ENCODE assay signal across 10 cellular contexts in genomic region chr10:22849077-22849810, GRCh38.
A peak's percentile ranks its signal among the peaks of the same experiment; 100 is the strongest.
DNase-seq lines count a peak whose midpoint lies in the region; ATAC-seq and TF ChIP-seq lines count a peak whose summit lies in the region.
"Had no signal": no experiment of that assay in that cellular context is flagged by ENCODE, and none has a peak within 500 bp of the region (broad histone marks: within the 10 kb centered on the region; RNA-seq: fewer than 3 reads in every experiment).

No MANE protein-coding gene starts in this region.

- no peaks in the 10 kb centered on the region for H3K9me3 Mint-ChIP-seq in stimulated activated effector memory CD8-positive, alpha-beta T cell treated with anti-CD3 and anti-CD28 coated beads, Interleukin-12 subunit alpha, Interleukin-12 subunit beta, amount 100 ng/mL, for 72 hours
- H3K9me3 Mint-ChIP-seq: activated T-cell treated with anti-CD3 and anti-CD28 coated beads, Interleukin-2, amount 50 U/mL, for 24 hours had no signal

- ATAC-seq in HG02970 (IDR thresholded peaks at IDR 0.05; ENCODE audit: low FRiP score, unreplicated experiment) = no peak
- ATAC-seq in stimulated activated effector memory CD8-positive, alpha-beta T cell treated with anti-CD3 and anti-CD28 coated beads, Interleukin-12 subunit alpha, Interleukin-12 subunit beta, amount 100 ng/mL, for 72 hours = no peak

- TF ChIP-seq CTCF in fibroblast of villous mesenchyme (IDR thresholded peaks at IDR 0.05; ENCODE audit: insufficient read depth, low read depth, low read length) = no peak

- H3K4me1 Mint-ChIP-seq in stimulated activated effector memory CD8-positive, alpha-beta T cell treated with anti-CD3 and anti-CD28 coated beads, Interleukin-12 subunit alpha, Interleukin-12 subunit beta, amount 100 ng/mL, for 72 hours = peaks cover 18% of the 10 kb centered on the region

- DNase-seq in AG08396 (ENCODE audit: low spot score) = peak; percentile 32
- DNase-seq in SK-MEL-5 (ENCODE audit: low read depth, low spot score) = peak; percentile 82
- DNase-seq in fibroblast of villous mesenchyme (ENCODE audit: low read depth) = peak; percentile 23
- DNase-seq in nucleus accumbens (lab: John Stamatoyannopoulos, UW) = peak in 55 of 56 donors; percentile 30 to 95 (median 88)
- DNase-seq in SK-N-DZ (ENCODE audit: low spot score) = no peak
- DNase-seq in stimulated activated effector memory CD8-positive, alpha-beta T cell treated with anti-CD3 and anti-CD28 coated beads, Interleukin-12 subunit alpha, Interleukin-12 subunit beta, amount 100 ng/mL, for 72 hours (ENCODE audit: low spot score in 2 of 2) = no peak
- DNase-seq in NCI-H2227 (lab: John Stamatoyannopoulos, UW; ENCODE audit: unreplicated experiment) = no peak
- DNase-seq: activated T-cell treated with anti-CD3 and anti-CD28 coated beads, Interleukin-2, amount 50 U/mL, for 24 hours; DND-41 had no signal

- in situ Hi-C loops in SK-MEL-5 (cut with HindIII; ENCODE audit: low pct_unique_long_range_greater_than_20kb, low sequenced_read_pairs) = no loop called here

- H3K36me3 Mint-ChIP-seq in stimulated activated effector memory CD8-positive, alpha-beta T cell treated with anti-CD3 and anti-CD28 coated beads, Interleukin-12 subunit alpha, Interleukin-12 subunit beta, amount 100 ng/mL, for 72 hours = no peaks in the 10 kb centered on the region

- H3K4me3 ChIP-seq in fibroblast of villous mesenchyme (ENCODE audit: low read depth, low read length) = no peak overlapping the region

- no peak overlapping the region for H3K4me3 Mint-ChIP-seq in stimulated activated effector memory CD8-positive, alpha-beta T cell treated with anti-CD3 and anti-CD28 coated beads, Interleukin-12 subunit alpha, Interleukin-12 subunit beta, amount 100 ng/mL, for 72 hours
- H3K4me3 Mint-ChIP-seq: activated T-cell treated with anti-CD3 and anti-CD28 coated beads, Interleukin-2, amount 50 U/mL, for 24 hours had no signal

- no peak overlapping the region for H3K27ac Mint-ChIP-seq in stimulated activated effector memory CD8-positive, alpha-beta T cell treated with anti-CD3 and anti-CD28 coated beads, Interleukin-12 subunit alpha, Interleukin-12 subunit beta, amount 100 ng/mL, for 72 hours
- H3K27ac Mint-ChIP-seq: activated T-cell treated with anti-CD3 and anti-CD28 coated beads, Interleukin-2, amount 50 U/mL, for 24 hours had no signal

Comparison
In these comparisons a context has a peak if more than half of its experiments do, and no peak if none do; other contexts are left out.
1. DNase-seq: peak in AG08396 (single experiment), SK-MEL-5 (single experiment), fibroblast of villous mesenchyme (single experiment) and nucleus accumbens (55 of 56); none in SK-N-DZ (single experiment), stimulated activated effector memory CD8-positive, alpha-beta T cell treated with anti-CD3 and anti-CD28 coated beads, Interleukin-12 subunit alpha, Interleukin-12 subunit beta, amount 100 ng/mL, for 72 hours (0 of 2) and NCI-H2227 (single experiment).